Comparison of ENCODE assay signal across 25 cellular contexts in the genomic region with DNA sequence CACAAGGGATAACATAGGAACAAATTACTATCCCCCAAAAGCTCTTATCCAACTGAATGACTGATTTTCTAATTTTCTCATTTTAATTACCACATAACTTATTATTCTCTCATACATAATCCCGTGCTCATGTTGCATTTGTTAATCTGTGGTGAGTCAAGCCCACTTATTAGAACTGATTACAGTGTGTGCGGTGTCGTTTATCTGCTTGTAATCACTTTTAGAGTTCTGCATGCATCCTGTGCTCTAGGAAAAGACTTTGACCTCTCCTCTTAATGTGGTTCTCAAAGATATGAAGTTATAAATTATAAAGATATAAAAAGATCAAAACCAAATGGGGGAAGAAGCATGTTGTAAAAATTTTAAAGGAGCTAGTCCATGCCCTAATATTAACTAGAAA. TPM values are rescaled to one million over a fixed set of nuclear protein-coding genes. Genes with fewer than 3 reads are reported as not detected.
A peak's percentile ranks its signal among the peaks of the same experiment; 100 is the strongest.
DNase-seq lines count a peak whose midpoint lies in the region; FAIRE-seq and TF ChIP-seq lines count a peak whose summit lies in the region.
"Had no signal": no experiment of that assay in that cellular context is flagged by ENCODE, and none has a peak within 500 bp of the region (broad histone marks: within the 10 kb centered on the region; RNA-seq: fewer than 3 reads in every experiment).

No MANE protein-coding gene starts in this region.

- peak overlapping the region; percentile 21 for H3K27ac Mint-ChIP-seq in mesothelial cell of epicardium
- H3K27ac Mint-ChIP-seq: CD4-positive, alpha-beta T cell; CD8-positive, alpha-beta memory T cell; HFFc6 had no signal

- peaks cover 12% of the 10 kb centered on the region for H3K36me3 Mint-ChIP-seq in mesothelial cell of epicardium
- H3K36me3 Mint-ChIP-seq: CD14-positive monocyte had no signal

- H3K9me3 Mint-ChIP-seq in mesothelial cell of epicardium: peaks cover 27% of the 10 kb centered on the region

- H3K4me1 Mint-ChIP-seq in mesothelial cell of epicardium: peaks cover 40% of the 10 kb centered on the region
- H3K4me1 Mint-ChIP-seq: CD8-positive, alpha-beta memory T cell had no signal

- no peak for TF ChIP-seq CTCF in D721Med (IDR thresholded peaks at IDR 0.05; ENCODE audit: insufficient read depth, missing control alignments)
- no peak for TF ChIP-seq CTCF in mesothelial cell of epicardium (IDR thresholded peaks at IDR 0.05; ENCODE audit: unreplicated experiment)
- no peak for TF ChIP-seq CTCF in GM13976 (IDR thresholded peaks at IDR 0.05; ENCODE audit: borderline replicate concordance, control extremely low read depth, extremely low read depth, insufficient read depth, missing control alignments)

- peaks cover 26% of the 10 kb centered on the region for H3K27me3 Mint-ChIP-seq in mesothelial cell of epicardium (ENCODE audit: low read depth)

- DNase-seq in D721Med (ENCODE audit: insufficient read length, low spot score) (peak; percentile 63), SW480 (ENCODE audit: low spot score) (peak; percentile 5), mesothelial cell of epicardium (ENCODE audit: low spot score in 2 of 2, unreplicated experiment in 2 of 2) (no peak), foreskin melanocyte (no peak), NCI-H1930 (lab: John Stamatoyannopoulos, UW) (no peak), GM13976 (ENCODE audit: low spot score) (no peak)
- no peak for DNase-seq in stimulated activated CD4-positive, alpha-beta T cell treated with anti-CD3 and anti-CD28 coated beads, Interleukin-2, amount 100 ng/mL, for 24 hours
- DNase-seq: 8988T; ACHN; AML-193; BE2C; CD4-positive, alpha-beta T cell; CD8-positive, alpha-beta memory T cell; DMS53; DMS79 treated with DMSO at 0.1 percent for 48 hours; GF-D8; GOT3; HFFc6 had no signal

- FAIRE-seq in D721Med (lab: Jason Lieb, UNC) (peak; percentile 97), endometrium (lab: Jason Lieb, UNC) (peak; percentile 58)
- FAIRE-seq: A549, GM12891, H54 had no signal

- in situ Hi-C loops in GM13976 (cut with MboI; ENCODE audit: low sequenced_read_pairs, unreplicated experiment): no loop called here

- H3K4me3 Mint-ChIP-seq in mesothelial cell of epicardium: no peak overlapping the region
- H3K4me3 Mint-ChIP-seq: CD14-positive monocyte; CD4-positive, alpha-beta T cell; CD8-positive, alpha-beta memory T cell; HFFc6 had no signal

RNA-seq across cellular contexts. Expression of a gene that starts 29.7 kb away (rescaled TPM):
- 0.40 to 0.75 TPM (median 0.41 TPM) in 3 replicates for total RNA-seq in mesothelial cell of epicardium
- total RNA-seq: Daoy, G401, HFFc6 had no signal

RNA-seq across cellular contexts. Expression of a gene that starts 33.7 kb away (rescaled TPM):
- total RNA-seq in mesothelial cell of epicardium: 22.1 to 24.9 TPM (median 23.1 TPM) in 3 replicates

Comparison
In these comparisons a context has a peak if more than half of its experiments do, and no peak if none do; other contexts are left out.
1. DNase-seq: peak in D721Med (single experiment) and SW480 (single experiment); none in mesothelial cell of epicardium (0 of 2), foreskin melanocyte (single experiment), stimulated activated CD4-positive, alpha-beta T cell treated with anti-CD3 and anti-CD28 coated beads, Interleukin-2, amount 100 ng/mL, for 24 hours (0 of 2), NCI-H1930 (0 of 2) and GM13976 (single experiment).